Comparison of ENCODE assay signal across 12 cellular contexts in the genomic region with DNA sequence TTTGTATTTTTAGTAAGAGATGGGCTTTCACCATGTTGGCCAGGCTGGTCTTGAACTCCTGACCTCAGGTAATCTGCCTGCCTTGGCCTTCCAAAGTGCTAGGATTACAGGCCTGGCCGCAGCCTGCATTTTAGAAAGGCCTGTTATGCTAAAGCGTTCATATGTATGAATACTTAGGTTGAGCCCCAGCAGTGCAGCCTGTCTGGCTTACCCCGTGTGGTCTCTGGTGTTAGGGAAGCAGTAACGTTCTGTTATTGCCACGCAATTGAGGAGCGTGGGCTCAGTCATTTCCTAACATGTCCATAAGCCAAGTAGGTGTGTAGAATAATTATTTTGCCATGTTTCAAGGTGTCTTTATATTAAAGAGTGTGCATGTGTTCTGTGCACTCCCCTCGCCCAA. TPM values are rescaled to one million over a fixed set of nuclear protein-coding genes. Genes with fewer than 3 reads are reported as not detected.
DNase-seq lines count a peak whose midpoint lies in the region; ATAC-seq, FAIRE-seq and TF ChIP-seq lines count a peak whose summit lies in the region.
"Had no signal": no experiment of that assay in that cellular context is flagged by ENCODE, and none has a peak within 500 bp of the region (broad histone marks: within the 10 kb centered on the region; RNA-seq: fewer than 3 reads in every experiment).

No MANE protein-coding gene starts in this region.

- peak overlapping the region; percentile 7; the same call in 1 of the 2 replicates for H3K27ac ChIP-seq in PC-3 (ENCODE audit: low read length)
- peak overlapping the region; percentile 6 to 44 for H3K27ac ChIP-seq in left lung
- peak overlapping the region; percentile 11 for H3K27ac ChIP-seq in stomach smooth muscle (ENCODE audit: low read length)
- no peak overlapping the region for H3K27ac ChIP-seq in effector memory CD4-positive, alpha-beta T cell (ENCODE audit: insufficient read depth, low read length, poor library complexity, severe bottlenecking)

- H4K20me1 ChIP-seq in PC-3 (ENCODE audit: low read length) = peaks cover 96% of the 10 kb centered on the region

- DNase-seq in PC-3 = no peak
- no peak for DNase-seq in left lung
- no peak for DNase-seq in GM19239 (ENCODE audit: insufficient read length, low spot score)
- DNase-seq in T-helper 2 cell treated with Interferon-gamma antibody and Interleukin-4, amounts not matched to agents 5 μg/mL and 100 μg/mL, for 36 hours (ENCODE audit: low spot score) = no peak
- no peak for DNase-seq in effector memory CD4-positive, alpha-beta T cell
- DNase-seq: caudate nucleus, NCI-H524 had no signal

- H3K27ac Mint-ChIP-seq in brain = peak overlapping the region in 3 of 5 experiments; percentile 23 to 74 (median 54)
- H3K27ac Mint-ChIP-seq in T-helper 2 cell treated with Interferon-gamma antibody and Interleukin-4, amounts not matched to agents 5 μg/mL and 100 μg/mL, for 36 hours = no peak overlapping the region
- H3K27ac Mint-ChIP-seq: activated T-helper 2 cell treated with anti-CD3 and anti-CD28 coated beads, Interferon-gamma antibody, Interleukin-2, Interleukin-4, amounts not matched to agents 10 μg/mL and 5 μg/mL and 100 μg/mL, durations not matched to agents 14 hours and 24 hours and 36 hours had no signal

- intact Hi-C loops in PC-3 (cut with micrococcal nuclease) = loop anchor here (5.0 kb wide), 4 partner anchors 47 to 107 kb away; partner anchors contain the start of gene MARCHF2
- intact Hi-C loops in left lung (cut with DNase I) = no loop called here

- CTCF ChIA-PET in PC-3 (lab: Charles Lee) = interaction anchor here (0.5 to 1.3 kb wide), 2 partner anchors 35 to 46 kb away, joined by 7 to 8 read pairs; partner anchors contain the start of gene MARCHF2

- no peak overlapping the region for H2AFZ ChIP-seq in PC-3 (ENCODE audit: low read length)

- no peak overlapping the region for H3K9ac ChIP-seq in PC-3 (ENCODE audit: low read length)
- H3K9ac ChIP-seq in stomach smooth muscle (ENCODE audit: low read length in 2 of 2) = no peak overlapping the region

- H3K27me3 Mint-ChIP-seq in brain = no peaks in the 10 kb centered on the region
- H3K27me3 Mint-ChIP-seq in T-helper 2 cell treated with Interferon-gamma antibody and Interleukin-4, amounts not matched to agents 5 μg/mL and 100 μg/mL, for 36 hours (ENCODE audit: low read depth) = no peaks in the 10 kb centered on the region

- no peaks in the 10 kb centered on the region for H3K9me3 Mint-ChIP-seq in brain
- H3K9me3 Mint-ChIP-seq in T-helper 2 cell treated with Interferon-gamma antibody and Interleukin-4, amounts not matched to agents 5 μg/mL and 100 μg/mL, for 36 hours = no peaks in the 10 kb centered on the region
- H3K9me3 Mint-ChIP-seq: activated T-helper 2 cell treated with anti-CD3 and anti-CD28 coated beads, Interferon-gamma antibody, Interleukin-2, Interleukin-4, amounts not matched to agents 10 μg/mL and 5 μg/mL and 100 μg/mL, durations not matched to agents 14 hours and 24 hours and 36 hours had no signal

- H3K4me1 ChIP-seq in PC-3 (ENCODE audit: insufficient read depth, low read length) = peaks cover 47% of the 10 kb centered on the region
- peaks cover 38 to 90% of the 10 kb centered on the region in 2 donors for H3K4me1 ChIP-seq in left lung
- peaks cover 30% of the 10 kb centered on the region for H3K4me1 ChIP-seq in stomach smooth muscle (ENCODE audit: control insufficient read depth, insufficient read depth, low read length)
- peaks cover 4% of the 10 kb centered on the region for H3K4me1 ChIP-seq in effector memory CD4-positive, alpha-beta T cell (ENCODE audit: control insufficient read depth, insufficient read depth, low read length, poor library complexity, severe bottlenecking)

- ATAC-seq in PC-3 = 0 out of 2 replicates have a peak, but pooled peaks have one; percentile 3
- ATAC-seq in left lung = peak; percentile 8
- ATAC-seq in HG03045 (IDR thresholded peaks at IDR 0.05; ENCODE audit: unreplicated experiment) = no peak

- peak overlapping the region; percentile 52 for H3K4me2 ChIP-seq in PC-3 (ENCODE audit: low read length)

- no peak for FAIRE-seq in GM19239 (lab: Jason Lieb, UNC)
- FAIRE-seq: keratinocyte had no signal

- peaks cover 9% of the 10 kb centered on the region for H3F3A ChIP-seq in PC-3 (ENCODE audit: low read length, unreplicated experiment)

- BruUV-seq in PC-3 (replicated peaks; lab: Mats Ljungman, UMichigan) = no TSS peak

- peaks cover 100% of the 10 kb centered on the region for H3K79me2 ChIP-seq in PC-3 (ENCODE audit: low read length)

- no peak for TF ChIP-seq CTCF in PC-3 (conservative IDR thresholded peaks at IDR 0.05; ENCODE audit: low read depth, low read length)
- TF ChIP-seq CTCF in brain (conservative IDR thresholded peaks at IDR 0.05) = no peak
- TF ChIP-seq CTCF in left lung (IDR thresholded peaks at IDR 0.05) = no peak

- peak overlapping the region; percentile 9; the same call in 1 of the 2 replicates for H3K4me3 ChIP-seq in PC-3 (ENCODE audit: low read length)
- no peak overlapping the region for H3K4me3 ChIP-seq in left lung
- H3K4me3 ChIP-seq in stomach smooth muscle (ENCODE audit: low read length in 2 of 2) = peak overlapping the region; percentile 2 to 22
- H3K4me3 ChIP-seq in effector memory CD4-positive, alpha-beta T cell (ENCODE audit: insufficient read depth, low read depth, low read length, poor library complexity, severe bottlenecking) = no peak overlapping the region

- H3K9me2 ChIP-seq in PC-3 (replicated peaks; ENCODE audit: low read length) = no peaks in the 10 kb centered on the region

- H3K36me3 ChIP-seq in PC-3 (ENCODE audit: low read depth, low read length) (peaks cover 82% of the 10 kb centered on the region), left lung (peaks cover 0 to 46% of the 10 kb centered on the region in 2 donors), stomach smooth muscle (ENCODE audit: control insufficient read depth in 2 of 2, insufficient read depth in 2 of 2, low read length in 2 of 2) (peaks cover 17 to 20% of the 10 kb centered on the region in 2 donors)
- peaks cover 55% of the 10 kb centered on the region for H3K36me3 ChIP-seq in effector memory CD4-positive, alpha-beta T cell (ENCODE audit: control insufficient read depth, insufficient read depth, low read length)

- POLR2A ChIA-PET in PC-3 (lab: Charles Lee; ENCODE audit: unreplicated experiment) = no interaction called here

- H3K9me3 ChIP-seq in PC-3 (ENCODE audit: low read length) (no peaks in the 10 kb centered on the region), left lung (no peaks in the 10 kb centered on the region), stomach smooth muscle (ENCODE audit: control insufficient read depth in 2 of 2, low read length in 2 of 2) (no peaks in the 10 kb centered on the region)
- H3K9me3 ChIP-seq in effector memory CD4-positive, alpha-beta T cell (ENCODE audit: control insufficient read depth, low read length) = no peaks in the 10 kb centered on the region

- H3K27me3 ChIP-seq in PC-3 (ENCODE audit: low read length) = no peaks in the 10 kb centered on the region
- H3K27me3 ChIP-seq in left lung = no peaks in the 10 kb centered on the region
- no peaks in the 10 kb centered on the region for H3K27me3 ChIP-seq in stomach smooth muscle (ENCODE audit: control insufficient read depth in 1 of 2, insufficient read depth in 2 of 2, low read length in 2 of 2)
- H3K27me3 ChIP-seq in effector memory CD4-positive, alpha-beta T cell (replicated peaks; ENCODE audit: control insufficient read depth, insufficient read depth, low read length, poor library complexity, severe bottlenecking) = no peaks in the 10 kb centered on the region

- H3K36me3 Mint-ChIP-seq in brain = peaks cover 51% of the 10 kb centered on the region
- peaks cover 54% of the 10 kb centered on the region for H3K36me3 Mint-ChIP-seq in T-helper 2 cell treated with Interferon-gamma antibody and Interleukin-4, amounts not matched to agents 5 μg/mL and 100 μg/mL, for 36 hours (ENCODE audit: low read depth)

- peaks cover 89% of the 10 kb centered on the region for H3K4me1 Mint-ChIP-seq in brain
- H3K4me1 Mint-ChIP-seq in T-helper 2 cell treated with Interferon-gamma antibody and Interleukin-4, amounts not matched to agents 5 μg/mL and 100 μg/mL, for 36 hours (ENCODE audit: low read depth) = peaks cover 39% of the 10 kb centered on the region

- H3K4me3 Mint-ChIP-seq in brain = peak overlapping the region in 1 of 5 experiments; percentile 12
- no peak overlapping the region for H3K4me3 Mint-ChIP-seq in T-helper 2 cell treated with Interferon-gamma antibody and Interleukin-4, amounts not matched to agents 5 μg/mL and 100 μg/mL, for 36 hours

RNA-seq across cellular contexts. Expression of gene HNRNPM, which starts 14.3 kb away (rescaled TPM):
- 165 and 287 TPM in 2 replicates for total RNA-seq in PC-3 (2014; rRNA removed)
- 204 TPM for polyA plus RNA-seq in brain (ENCODE audit: insufficient read depth, low read depth, low replicate concordance)
- 100 to 1,000 TPM; 121 to 163 TPM for total RNA-seq in left lung

RNA-seq across cellular contexts. Expression of gene PRAM1, which starts 43.3 kb away (rescaled TPM):
- total RNA-seq in PC-3 (2014; rRNA removed) (0.52 TPM in 1 of 2 replicates, not detected in the other), left lung (10 to 100 TPM; 10.7 to 26.8 TPM)
- polyA plus RNA-seq in brain (ENCODE audit: insufficient read depth, low read depth, low replicate concordance) = 1.4 TPM
- polyA plus RNA-seq: keratinocyte had no signal

RNA-seq across cellular contexts. Expression of gene MARCHF2, which starts 46.0 kb away (rescaled TPM):
- total RNA-seq in PC-3 (2014; rRNA removed) (58.6 and 58.7 TPM in 2 replicates), left lung (10 to 100 TPM; 46.5 to 54.6 TPM)
- 82.9 TPM for polyA plus RNA-seq in brain (ENCODE audit: insufficient read depth, low read depth, low replicate concordance)

RNA-seq across cellular contexts. Expression of gene ZNF414, which starts 54.9 kb away (rescaled TPM):
- total RNA-seq in PC-3 (2014; rRNA removed) (4.6 and 4.7 TPM in 2 replicates), left lung (10 to 100 TPM; 15.4 to 19.2 TPM)
- polyA plus RNA-seq in brain (ENCODE audit: insufficient read depth, low read depth, low replicate concordance) = 90.5 TPM

Comparison
In these comparisons a context has a peak if more than half of its experiments do, and no peak if none do; other contexts are left out.
1. H3K4me3 ChIP-seq: peak in PC-3 (single experiment) and stomach smooth muscle (2 of 2); none in left lung (0 of 2) and effector memory CD4-positive, alpha-beta T cell (single experiment).